Comparison of ENCODE assay signal across 18 cellular contexts in genomic region chr6:170281331-170282292, GRCh38. TPM values are rescaled to one million over a fixed set of nuclear protein-coding genes. Genes with fewer than 3 reads are reported as not detected.
DNase-seq lines count a peak whose midpoint lies in the region; ATAC-seq, FAIRE-seq and TF ChIP-seq lines count a peak whose summit lies in the region.
"Had no signal": no experiment of that assay in that cellular context is flagged by ENCODE, and none has a peak within 500 bp of the region (broad histone marks: within the 10 kb centered on the region; RNA-seq: fewer than 3 reads in every experiment).

No MANE protein-coding gene starts in this region.

- H3K36me3 Mint-ChIP-seq in activated T-helper 2 cell treated with anti-CD3 and anti-CD28 coated beads, Interferon-gamma antibody, Interleukin-2, Interleukin-4, amounts not matched to agents 10 μg/mL and 5 μg/mL and 100 μg/mL, durations not matched to agents 14 hours and 24 hours and 36 hours (ENCODE audit: low read depth): no peaks in the 10 kb centered on the region

- peaks cover 0 to 4% (median 0%) of the 10 kb centered on the region in 4 donors for H3K4me1 ChIP-seq in Peyer's patch
- peaks cover 37% of the 10 kb centered on the region for H3K4me1 ChIP-seq in mucosa of stomach (ENCODE audit: control insufficient read depth, insufficient read depth, low read length)
- no peaks in the 10 kb centered on the region for H3K4me1 ChIP-seq in prostate gland (replicated peaks)
- peaks cover 27% of the 10 kb centered on the region for H3K4me1 ChIP-seq in testis

- peaks cover 0 to 11% (median 0%) of the 10 kb centered on the region in 3 donors for H3K36me3 ChIP-seq in Peyer's patch
- no peaks in the 10 kb centered on the region for H3K36me3 ChIP-seq in mucosa of stomach (ENCODE audit: control insufficient read depth, insufficient read depth, low read length)
- peaks cover 5 to 8% of the 10 kb centered on the region in 2 donors for H3K36me3 ChIP-seq in prostate gland
- no peaks in the 10 kb centered on the region for H3K36me3 ChIP-seq in testis (ENCODE audit: low read depth, missing control alignments)

- H3K27ac ChIP-seq in Peyer's patch (peak overlapping the region in 1 of 4 donors; percentile 5), prostate gland (no peak overlapping the region), testis (no peak overlapping the region)
- H3K27ac ChIP-seq: foreskin keratinocyte, SK-N-MC, thoracic aorta had no signal

- H3K27ac Mint-ChIP-seq in activated T-helper 2 cell treated with anti-CD3 and anti-CD28 coated beads, Interferon-gamma antibody, Interleukin-2, Interleukin-4, amounts not matched to agents 10 μg/mL and 5 μg/mL and 100 μg/mL, durations not matched to agents 14 hours and 24 hours and 36 hours: no peak overlapping the region
- H3K27ac Mint-ChIP-seq: GM23338 had no signal

- WGBS in prostate gland: 94% methylated on average over 48 of the region's 48 CpGs
- 74 to 77% methylated on average over 38 to 48 of the region's 48 CpGs for WGBS in testis, 2 donors

- TF ChIP-seq POLR2A in Peyer's patch (IDR thresholded peaks at IDR 0.05) (no peak), GM12891 (IDR thresholded peaks at IDR 0.05; ENCODE audit: low read depth, low read length) (no peak), prostate gland (IDR thresholded peaks at IDR 0.05) (no peak), testis (IDR thresholded peaks at IDR 0.05) (no peak)

- peak; percentile 59 for DNase-seq in cardiac septum (ENCODE audit: low spot score)
- no peak for DNase-seq in Right ventricle myocardium superior
- DNase-seq in Peyer's patch: peak in 2 of 3 donors; percentile 39 to 40
- DNase-seq in activated T-helper 2 cell treated with anti-CD3 and anti-CD28 coated beads, Interferon-gamma antibody, Interleukin-2, Interleukin-4, amounts not matched to agents 10 μg/mL and 5 μg/mL and 100 μg/mL, durations not matched to agents 14 hours and 24 hours and 36 hours (ENCODE audit: low spot score): no peak
- no peak for DNase-seq in GM12891 (ENCODE audit: insufficient read length, low spot score)
- DNase-seq in prostate gland (ENCODE audit: low spot score): no peak
- DNase-seq in testis: no peak
- DNase-seq: activated CD4-positive, CD25-positive, alpha-beta regulatory T cell; activated gamma-delta T cell; caudate nucleus; foreskin keratinocyte; NCI-H1092 treated with DMSO at 0.1 percent for 48 hours; NCI-H2107 had no signal

- no peak for FAIRE-seq in GM12891 (lab: Jason Lieb, UNC)

- intact Hi-C loops in cardiac septum (cut with DNase I) (no loop called here), Right ventricle myocardium superior (cut with DNase I) (loop anchor here (10.0 kb wide), 1 partner anchor 147 kb away; no protein-coding TSS in a partner anchor), prostate gland (cut with DNase I) (no loop called here), testis (cut with DNase I; ENCODE audit: low total_unique reads) (no loop called here)
- intact Hi-C loops in activated T-helper 2 cell treated with anti-CD3 and anti-CD28 coated beads, Interferon-gamma antibody, Interleukin-2, Interleukin-4, amounts not matched to agents 10 μg/mL and 5 μg/mL and 100 μg/mL, durations not matched to agents 14 hours and 24 hours and 36 hours (cut with micrococcal nuclease): no loop called here

- H3K27me3 ChIP-seq in Peyer's patch (no peaks in the 10 kb centered on the region), mucosa of stomach (ENCODE audit: control insufficient read depth, insufficient read depth, low read length) (peaks cover 6% of the 10 kb centered on the region), prostate gland (replicated peaks; ENCODE audit: insufficient read depth) (no peaks in the 10 kb centered on the region), testis (no peaks in the 10 kb centered on the region)
- H3K27me3 ChIP-seq: dorsolateral prefrontal cortex, foreskin keratinocyte had no signal

- H3K9me3 ChIP-seq in Peyer's patch: no peaks in the 10 kb centered on the region
- H3K9me3 ChIP-seq in mucosa of stomach (ENCODE audit: control insufficient read depth, low read length): no peaks in the 10 kb centered on the region
- H3K9me3 ChIP-seq in prostate gland: no peaks in the 10 kb centered on the region
- no peaks in the 10 kb centered on the region for H3K9me3 ChIP-seq in testis
- H3K9me3 ChIP-seq: thoracic aorta had no signal

- H3K9me3 Mint-ChIP-seq in activated T-helper 2 cell treated with anti-CD3 and anti-CD28 coated beads, Interferon-gamma antibody, Interleukin-2, Interleukin-4, amounts not matched to agents 10 μg/mL and 5 μg/mL and 100 μg/mL, durations not matched to agents 14 hours and 24 hours and 36 hours: no peaks in the 10 kb centered on the region
- H3K9me3 Mint-ChIP-seq: GM23338 had no signal

- H3K4me1 Mint-ChIP-seq in activated T-helper 2 cell treated with anti-CD3 and anti-CD28 coated beads, Interferon-gamma antibody, Interleukin-2, Interleukin-4, amounts not matched to agents 10 μg/mL and 5 μg/mL and 100 μg/mL, durations not matched to agents 14 hours and 24 hours and 36 hours (ENCODE audit: low read depth): peaks cover 7% of the 10 kb centered on the region

- no peak for ATAC-seq in Right ventricle myocardium superior (ENCODE audit: poor library complexity)
- ATAC-seq: foreskin keratinocyte had no signal

- peak overlapping the region; percentile 68 for H3K9ac ChIP-seq in mucosa of stomach (ENCODE audit: low read length)

- TF ChIP-seq CTCF in Peyer's patch (IDR thresholded peaks at IDR 0.05) (no peak), prostate gland (IDR thresholded peaks at IDR 0.05) (no peak), testis (IDR thresholded peaks at IDR 0.05) (no peak)

- H3K27me3 Mint-ChIP-seq in activated T-helper 2 cell treated with anti-CD3 and anti-CD28 coated beads, Interferon-gamma antibody, Interleukin-2, Interleukin-4, amounts not matched to agents 10 μg/mL and 5 μg/mL and 100 μg/mL, durations not matched to agents 14 hours and 24 hours and 36 hours (ENCODE audit: low read depth): peaks cover 40% of the 10 kb centered on the region

- no peak overlapping the region for H3K4me3 Mint-ChIP-seq in activated T-helper 2 cell treated with anti-CD3 and anti-CD28 coated beads, Interferon-gamma antibody, Interleukin-2, Interleukin-4, amounts not matched to agents 10 μg/mL and 5 μg/mL and 100 μg/mL, durations not matched to agents 14 hours and 24 hours and 36 hours (ENCODE audit: low read depth)
- H3K4me3 Mint-ChIP-seq: GM23338 had no signal

- H3K4me3 ChIP-seq in Peyer's patch (no peak overlapping the region), mucosa of stomach (ENCODE audit: low read length) (no peak overlapping the region), prostate gland (no peak overlapping the region), testis (peak overlapping the region in 1 of 2 donors; percentile 55)
- H3K4me3 ChIP-seq: GM23338, SK-N-MC had no signal

TF ChIP-seq in GM12891, 5 proteins besides CTCF, POLR2A, EP300 and RAD21:
- TF ChIP-seq POU2F2 (IDR thresholded peaks at IDR 0.05; ENCODE audit: low read depth, low read length) (no peak), SPI1 (IDR thresholded peaks at IDR 0.05; ENCODE audit: low read depth, low read length) (no peak), PAX5 (IDR thresholded peaks at IDR 0.05; ENCODE audit: insufficient read depth, low read length, severe bottlenecking) (no peak), TAF1 (IDR thresholded peaks at IDR 0.05; ENCODE audit: low read depth, low read length) (no peak), POLR2AphosphoS5 (IDR thresholded peaks at IDR 0.05; ENCODE audit: low read depth, low read length) (no peak)

RNA-seq across cellular contexts. Expression of gene DLL1, which starts 9.3 kb away (rescaled TPM):
- total RNA-seq in cardiac septum: 6.4 TPM
- total RNA-seq in Right ventricle myocardium superior: 18.6 TPM
- total RNA-seq in Peyer's patch: 10 to 100 TPM; 16.3 to 89.1 (median 32.3) TPM
- total RNA-seq in activated T-helper 2 cell treated with anti-CD3 and anti-CD28 coated beads, Interferon-gamma antibody, Interleukin-2, Interleukin-4, amounts not matched to agents 10 μg/mL and 5 μg/mL and 100 μg/mL, durations not matched to agents 14 hours and 24 hours and 36 hours: not detected in 2 replicates
- polyA plus RNA-seq in GM12891 (2012; ENCODE audit: low read depth, missing spikeins): 0.37 TPM
- 10 to 100 TPM; 16.0 to 40.4 TPM for total RNA-seq in prostate gland
- total RNA-seq in testis: 1 to 10 TPM; 4.6 to 5.5 TPM
- polyA plus RNA-seq in testis (ENCODE audit: insufficient read depth, low read depth, low replicate concordance): 2.8 TPM

RNA-seq across cellular contexts. Expression of gene FAM120B, which starts 24.9 kb away (rescaled TPM):
- 27.4 TPM for total RNA-seq in cardiac septum
- total RNA-seq in Right ventricle myocardium superior: 16.5 TPM
- total RNA-seq in Peyer's patch: 10 to 100 TPM; 22.1 to 50.3 (median 38.1) TPM
- 19.6 and 21.8 TPM in 2 replicates for total RNA-seq in activated T-helper 2 cell treated with anti-CD3 and anti-CD28 coated beads, Interferon-gamma antibody, Interleukin-2, Interleukin-4, amounts not matched to agents 10 μg/mL and 5 μg/mL and 100 μg/mL, durations not matched to agents 14 hours and 24 hours and 36 hours
- polyA plus RNA-seq in GM12891 (2012; ENCODE audit: low read depth, missing spikeins): 11.2 TPM
- total RNA-seq in prostate gland: 10 to 100 TPM; 28.8 to 45.0 TPM
- 10 to 100 TPM; 40.6 to 62.2 TPM for total RNA-seq in testis
- 33.8 TPM for polyA plus RNA-seq in testis (ENCODE audit: insufficient read depth, low read depth, low replicate concordance)

Comparison
In these comparisons a context has a peak if more than half of its experiments do, and no peak if none do; other contexts are left out.
1. DNase-seq: peak in cardiac septum (single experiment) and Peyer's patch (2 of 3); none in Right ventricle myocardium superior (single experiment), activated T-helper 2 cell treated with anti-CD3 and anti-CD28 coated beads, Interferon-gamma antibody, Interleukin-2, Interleukin-4, amounts not matched to agents 10 μg/mL and 5 μg/mL and 100 μg/mL, durations not matched to agents 14 hours and 24 hours and 36 hours (single experiment), GM12891 (single experiment), prostate gland (single experiment) and testis (single experiment).